ENCODE assay signal across 30 cellular contexts in genomic region chr11:5663511-5663910, GRCh38.
"Had no signal": no experiment of that assay in that cellular context is flagged by ENCODE, and none has a peak within 500 bp of the region (broad histone marks: within the 10 kb centered on the region; RNA-seq: fewer than 3 reads in every experiment).

No MANE protein-coding gene starts in this region.

- H3K9me3 ChIP-seq: gastrocnemius medialis, heart left ventricle had no signal

- H3K36me3 ChIP-seq: gastrocnemius medialis, WERI-Rb-1 had no signal

- FAIRE-seq: astrocyte, bronchial epithelial cell, endothelial cell of umbilical vein had no signal

- ATAC-seq: activated CD4-positive, CD25-positive, alpha-beta regulatory T cell treated with anti-CD3 and anti-CD28 coated beads, Interleukin-2, amount 50 U/mL, for 24 hours; activated CD8-positive, alpha-beta T cell treated with anti-CD3 and anti-CD28 coated beads for 36 hours; activated T-cell treated with anti-CD3 and anti-CD28 coated beads, Interleukin-2, amount 50 U/mL, for 4 hours; activated T-helper 17 cell treated with anti-CD3 and anti-CD28 coated beads, Interleukin-2, amount 50 U/mL, for 72 hours; effector memory CD8-positive, alpha-beta T cell; esophagus mucosa; gastrocnemius medialis; heart left ventricle had no signal

- DNase-seq: activated B cell treated with CpG ODN at 0.5 μM for 24 hours; activated CD4-positive, alpha-beta T cell treated with anti-CD3 and anti-CD28 coated beads for 48 hours; activated CD4-positive, alpha-beta T cell treated with anti-CD3 and anti-CD28 coated beads, Interleukin-2, amount 50 U/mL, for 1 hour; activated CD4-positive, alpha-beta T cell treated with anti-CD3 and anti-CD28 coated beads, Interleukin-2, amount 50 U/mL, for 48 hours; activated CD8-positive, alpha-beta memory T cell treated with anti-CD3 and anti-CD28 coated beads for 24 hours; activated CD8-positive, alpha-beta T cell treated with anti-CD3 and anti-CD28 coated beads for 36 hours; activated effector memory CD4-positive, alpha-beta T cell treated with Interleukin-2 at 50 U/mL for 16 hours; activated gamma-delta T cell treated with Interleukin-2 at 50 U/mL for 16 hours; activated naive CD4-positive, alpha-beta T cell treated with anti-CD3 and anti-CD28 coated beads, Interleukin-2, amount 50 U/mL, for 16 hours; activated naive CD4-positive, alpha-beta T cell treated with Interleukin-2 at 50 U/mL for 16 hours; activated T-cell treated with anti-CD3 and anti-CD28 coated beads, Interleukin-2, amount 50 U/mL, for 4 hours; amniotic stem cell; anterior cingulate cortex; brain microvascular endothelial cell; cortex of kidney; dermis blood vessel endothelial cell; effector CD4-positive, alpha-beta T cell; effector memory CD8-positive, alpha-beta T cell; foreskin fibroblast; gastrocnemius medialis; glutamatergic neuron; heart left ventricle; T1000; WERI-Rb-1 had no signal

- H3K4me3 ChIP-seq: gastrocnemius medialis, heart left ventricle had no signal

- H3K27ac ChIP-seq: brain microvascular endothelial cell, gastrocnemius medialis, heart left ventricle, WERI-Rb-1 had no signal

- H3K27me3 ChIP-seq: brain microvascular endothelial cell, gastrocnemius medialis, heart left ventricle had no signal

- H3K4me1 ChIP-seq: gastrocnemius medialis, heart left ventricle had no signal
